In the genomic region with DNA sequence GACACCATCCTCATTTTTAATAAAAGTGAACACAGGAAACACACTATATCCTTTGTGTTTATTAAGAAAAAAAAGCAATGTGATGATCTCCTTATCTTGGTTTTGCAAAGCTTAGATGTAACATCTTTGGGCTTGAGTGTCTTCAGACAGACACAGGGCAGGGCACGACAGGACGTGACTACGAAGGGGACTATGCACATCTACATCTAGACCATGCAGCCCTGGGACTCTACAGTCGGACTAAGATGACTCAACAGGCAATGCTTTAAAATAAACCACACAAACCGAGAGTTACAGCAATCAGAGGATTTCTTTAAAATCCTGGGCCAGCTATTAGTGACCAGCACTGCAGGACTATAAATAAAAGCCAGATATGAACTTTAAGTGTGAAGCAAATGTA, we compare ENCODE assay signal across 12 cellular contexts. TPM values are rescaled to one million over a fixed set of nuclear protein-coding genes. Genes with fewer than 3 reads are reported as not detected.
DNase-seq lines count a peak whose midpoint lies in the region; TF ChIP-seq lines count a peak whose summit lies in the region.
"Had no signal": no experiment of that assay in that cellular context is flagged by ENCODE, and none has a peak within 500 bp of the region (broad histone marks: within the 10 kb centered on the region; RNA-seq: fewer than 3 reads in every experiment).

No MANE protein-coding gene starts in this region.

- H3K9me3 ChIP-seq in MG63 (no peaks in the 10 kb centered on the region), esophagus squamous epithelium (no peaks in the 10 kb centered on the region)

- no peaks in the 10 kb centered on the region for H3K27me3 Mint-ChIP-seq in mesothelial cell of epicardium (ENCODE audit: low read depth)
- H3K27me3 Mint-ChIP-seq: stimulated activated memory B cell treated with anti-CD40 and anti-IgM and Interleukin-4, amounts not matched to agents 10 μg/mL and 1 μg/mL and 100 μg/mL, for 72 hours had no signal

- peaks cover 10% of the 10 kb centered on the region for H3K36me3 ChIP-seq in MG63
- peaks cover 0 to 65% (median 0%) of the 10 kb centered on the region in 3 donors for H3K36me3 ChIP-seq in esophagus squamous epithelium

- H3K4me1 ChIP-seq in esophagus squamous epithelium: no peaks in the 10 kb centered on the region

- H3K27me3 ChIP-seq in MG63 (no peaks in the 10 kb centered on the region), esophagus squamous epithelium (no peaks in the 10 kb centered on the region)

- DNase-seq in Daoy (ENCODE audit: low read depth): peak; percentile 71
- DNase-seq in MG63: peak; percentile 33
- peak; percentile 69 for DNase-seq in choroid plexus epithelial cell (ENCODE audit: low read depth)
- DNase-seq in non-pigmented ciliary epithelial cell (ENCODE audit: low read depth): peak; percentile 74
- DNase-seq in activated naive CD4-positive, alpha-beta T cell treated with Interleukin-2 at 50 U/mL for 16 hours: no peak
- no peak for DNase-seq in mesothelial cell of epicardium (ENCODE audit: low spot score in 2 of 2, unreplicated experiment in 2 of 2)
- no peak for DNase-seq in esophagus squamous epithelium (lab: John Stamatoyannopoulos, UW)
- DNase-seq in NCI-H82 (lab: John Stamatoyannopoulos, UW): no peak
- DNase-seq: effector CD4-positive, alpha-beta T cell; NCI-H510A; Right ventricle myocardium superior had no signal

- TF ChIP-seq POLR2A in esophagus squamous epithelium (IDR thresholded peaks at IDR 0.05): no peak

- H3K4me3 Mint-ChIP-seq in mesothelial cell of epicardium: no peak overlapping the region

- H3K27ac Mint-ChIP-seq in mesothelial cell of epicardium: no peak overlapping the region

- H3K36me3 Mint-ChIP-seq in mesothelial cell of epicardium: peaks cover 65% of the 10 kb centered on the region

- H3K4me3 ChIP-seq in MG63 (no peak overlapping the region), choroid plexus epithelial cell (ENCODE audit: low read depth, low read length) (no peak overlapping the region), esophagus squamous epithelium (no peak overlapping the region)

- no peaks in the 10 kb centered on the region for H3K4me1 Mint-ChIP-seq in mesothelial cell of epicardium

- no peak overlapping the region for H3K27ac ChIP-seq in esophagus squamous epithelium

- intact Hi-C loops in esophagus squamous epithelium (cut with DNase I): no loop called here

- H3K9me3 Mint-ChIP-seq in mesothelial cell of epicardium: peaks cover 15% of the 10 kb centered on the region

- TF ChIP-seq CTCF in choroid plexus epithelial cell (conservative IDR thresholded peaks at IDR 0.05; ENCODE audit: low read depth, low read length) (no peak), mesothelial cell of epicardium (IDR thresholded peaks at IDR 0.05; ENCODE audit: unreplicated experiment) (no peak), esophagus squamous epithelium (IDR thresholded peaks at IDR 0.05) (no peak)

- 77 to 88% methylated on average over 5 of the region's 5 CpGs for WGBS in esophagus squamous epithelium, 2 donors

RNA-seq across cellular contexts. Expression of gene TM2D3, which starts 22.8 kb away (rescaled TPM):
- 37.4 and 52.5 TPM in 2 replicates for total RNA-seq in Daoy (2014; rRNA removed; shearing (Covaris generic))
- 32.8 and 51.4 TPM in 2 replicates for total RNA-seq in MG63 (2014; rRNA removed; shearing (Covaris generic); ENCODE audit: low replicate concordance)
- total RNA-seq in mesothelial cell of epicardium (49.3 to 51.9 TPM (median 51.2 TPM) in 3 replicates), esophagus squamous epithelium (10 to 100 TPM; 11.0 to 32.2 (median 19.9) TPM)

RNA-seq across cellular contexts. Expression of gene TARS3, which starts 49.3 kb away (rescaled TPM):
- total RNA-seq in Daoy (2014; rRNA removed; shearing (Covaris generic)): 6.2 and 12.7 TPM in 2 replicates
- total RNA-seq in MG63 (2014; rRNA removed; shearing (Covaris generic); ENCODE audit: low replicate concordance): 9.1 and 11.4 TPM in 2 replicates
- total RNA-seq in mesothelial cell of epicardium: 18.1 to 22.4 TPM (median 21.0 TPM) in 3 replicates
- 10 to 100 TPM in 1 of 4 donors, 1 to 10 TPM in 3; 2.9 to 16.6 (median 7.8) TPM for total RNA-seq in esophagus squamous epithelium

Comparison
In these comparisons a context has a peak if more than half of its experiments do, and no peak if none do; other contexts are left out.
1. DNase-seq: peak in Daoy (single experiment), MG63 (single experiment), choroid plexus epithelial cell (single experiment) and non-pigmented ciliary epithelial cell (single experiment); none in activated naive CD4-positive, alpha-beta T cell treated with Interleukin-2 at 50 U/mL for 16 hours (single experiment), mesothelial cell of epicardium (0 of 2), esophagus squamous epithelium (single experiment) and NCI-H82 (single experiment).